In the genomic region with DNA sequence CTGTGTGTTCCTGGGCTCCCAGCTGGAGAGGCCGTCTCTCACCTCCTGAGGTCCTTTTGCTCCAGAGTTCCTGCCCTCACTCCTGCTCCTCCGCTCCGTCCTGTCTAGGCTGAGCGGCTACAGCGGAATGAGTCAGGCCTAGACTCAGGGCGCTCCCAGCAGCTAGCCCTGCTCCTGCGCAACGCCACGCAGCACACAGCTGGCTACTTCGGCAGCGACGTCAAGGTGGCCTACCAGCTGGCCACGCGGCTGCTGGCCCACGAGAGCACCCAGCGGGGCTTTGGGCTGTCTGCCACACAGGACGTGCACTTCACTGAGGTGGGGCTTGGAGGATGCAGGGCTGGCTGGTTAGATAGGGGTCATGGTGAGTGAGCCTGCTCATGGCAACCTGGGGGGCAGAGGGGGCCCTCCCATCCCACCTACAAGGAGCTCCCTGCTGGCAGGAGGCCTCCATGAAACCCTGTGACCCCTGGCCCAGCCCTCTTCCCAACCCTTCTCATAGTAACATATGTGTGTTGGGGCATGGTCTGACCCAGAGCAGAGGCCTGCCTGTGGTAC, we compare ENCODE assay signal across 1 cellular context.
TF ChIP-seq lines count a peak whose summit lies in the region.

No MANE protein-coding gene starts in this region.

TF ChIP-seq in SK-N-SH, 30 proteins besides CTCF, POLR2A, EP300 and RAD21:
- TF ChIP-seq, protein P1, sequence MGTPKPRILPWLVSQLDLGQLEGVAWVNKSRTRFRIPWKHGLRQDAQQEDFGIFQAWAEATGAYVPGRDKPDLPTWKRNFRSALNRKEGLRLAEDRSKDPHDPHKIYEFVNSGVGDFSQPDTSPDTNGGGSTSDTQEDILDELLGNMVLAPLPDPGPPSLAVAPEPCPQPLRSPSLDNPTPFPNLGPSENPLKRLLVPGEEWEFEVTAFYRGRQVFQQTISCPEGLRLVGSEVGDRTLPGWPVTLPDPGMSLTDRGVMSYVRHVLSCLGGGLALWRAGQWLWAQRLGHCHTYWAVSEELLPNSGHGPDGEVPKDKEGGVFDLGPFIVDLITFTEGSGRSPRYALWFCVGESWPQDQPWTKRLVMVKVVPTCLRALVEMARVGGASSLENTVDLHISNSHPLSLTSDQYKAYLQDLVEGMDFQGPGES (IDR thresholded peaks at IDR 0.05; ENCODE audit: low read depth, low read length) = no peak
- no peak for TF ChIP-seq SIN3A (IDR thresholded peaks at IDR 0.05; ENCODE audit: borderline replicate concordance, low read depth, low read length)
- no peak for TF ChIP-seq GATA2 (CRISPR knock-in tag; IDR thresholded peaks at IDR 0.05)
- no peak for TF ChIP-seq JUND (IDR thresholded peaks at IDR 0.05)
- no peak for TF ChIP-seq TCF12 (IDR thresholded peaks at IDR 0.05)
- no peak for TF ChIP-seq USF2 (IDR thresholded peaks at IDR 0.05; ENCODE audit: borderline replicate concordance, low read depth, low read length)
- TF ChIP-seq RFX5 (IDR thresholded peaks at IDR 0.05; ENCODE audit: low read length) = no peak
- TF ChIP-seq SMC3 (IDR thresholded peaks at IDR 0.05; ENCODE audit: low read depth, low read length) = no peak
- TF ChIP-seq FOXJ3 (CRISPR knock-in tag; IDR thresholded peaks at IDR 0.05) = no peak
- TF ChIP-seq NFIC (IDR thresholded peaks at IDR 0.05; ENCODE audit: borderline replicate concordance) = no peak
- no peak for TF ChIP-seq FOSL2 (IDR thresholded peaks at IDR 0.05; ENCODE audit: borderline replicate concordance, low read depth)
- no peak for TF ChIP-seq MEF2A (IDR thresholded peaks at IDR 0.05; ENCODE audit: borderline replicate concordance, low read depth)
- no peak for TF ChIP-seq RXRA (IDR thresholded peaks at IDR 0.05; ENCODE audit: borderline replicate concordance, low read depth)
- TF ChIP-seq, protein P2, sequence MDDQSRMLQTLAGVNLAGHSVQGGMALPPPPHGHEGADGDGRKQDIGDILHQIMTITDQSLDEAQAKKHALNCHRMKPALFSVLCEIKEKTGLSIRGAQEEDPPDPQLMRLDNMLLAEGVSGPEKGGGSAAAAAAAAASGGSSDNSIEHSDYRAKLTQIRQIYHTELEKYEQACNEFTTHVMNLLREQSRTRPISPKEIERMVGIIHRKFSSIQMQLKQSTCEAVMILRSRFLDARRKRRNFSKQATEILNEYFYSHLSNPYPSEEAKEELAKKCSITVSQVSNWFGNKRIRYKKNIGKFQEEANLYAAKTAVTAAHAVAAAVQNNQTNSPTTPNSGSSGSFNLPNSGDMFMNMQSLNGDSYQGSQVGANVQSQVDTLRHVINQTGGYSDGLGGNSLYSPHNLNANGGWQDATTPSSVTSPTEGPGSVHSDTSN (IDR thresholded peaks at IDR 0.05) = no peak
- TF ChIP-seq, protein P3, sequence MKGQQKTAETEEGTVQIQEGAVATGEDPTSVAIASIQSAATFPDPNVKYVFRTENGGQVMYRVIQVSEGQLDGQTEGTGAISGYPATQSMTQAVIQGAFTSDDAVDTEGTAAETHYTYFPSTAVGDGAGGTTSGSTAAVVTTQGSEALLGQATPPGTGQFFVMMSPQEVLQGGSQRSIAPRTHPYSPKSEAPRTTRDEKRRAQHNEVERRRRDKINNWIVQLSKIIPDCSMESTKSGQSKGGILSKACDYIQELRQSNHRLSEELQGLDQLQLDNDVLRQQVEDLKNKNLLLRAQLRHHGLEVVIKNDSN (IDR thresholded peaks at IDR 0.05; ENCODE audit: borderline replicate concordance, low read depth) = no peak
